In genomic region chr13:30880151-30880551, GRCh38 we compare ENCODE assay signal across 18 cellular contexts. TPM values are rescaled to one million over a fixed set of nuclear protein-coding genes. Genes with fewer than 3 reads are reported as not detected.
DNase-seq lines count a peak whose midpoint lies in the region; ATAC-seq, FAIRE-seq and TF ChIP-seq lines count a peak whose summit lies in the region.
"Had no signal": no experiment of that assay in that cellular context is flagged by ENCODE, and none has a peak within 500 bp of the region (broad histone marks: within the 10 kb centered on the region; RNA-seq: fewer than 3 reads in every experiment).

No MANE protein-coding gene starts in this region.

- H3K9me3 ChIP-seq in right cardiac atrium (ENCODE audit: control insufficient read depth, low read length) (no peaks in the 10 kb centered on the region), gastrocnemius medialis (no peaks in the 10 kb centered on the region)

- TF ChIP-seq CTCF in bronchial epithelial cell (IDR thresholded peaks at IDR 0.05; ENCODE audit: insufficient read depth, low read length, severe bottlenecking) (no peak), gastrocnemius medialis (IDR thresholded peaks at IDR 0.05 in 4 of 5, conservative IDR thresholded peaks at IDR 0.05 in 1 of 5) (no peak)

- H3K4me1 ChIP-seq in right cardiac atrium (ENCODE audit: control insufficient read depth, insufficient read depth, low read length) = no peaks in the 10 kb centered on the region
- no peaks in the 10 kb centered on the region for H3K4me1 ChIP-seq in gastrocnemius medialis
- H3K4me1 ChIP-seq: spleen had no signal

- no peak for TF ChIP-seq POLR2A in gastrocnemius medialis (IDR thresholded peaks at IDR 0.05)

- intact Hi-C loops in right cardiac atrium (cut with DNase I) (no loop called here), gastrocnemius medialis (cut with DNase I; ENCODE audit: low total_unique reads) (no loop called here)

- in situ Hi-C loops in gastrocnemius medialis (cut with MboI; ENCODE audit: low sequenced_read_pairs in 4 of 4) = no loop called here

- no peak overlapping the region for H3K4me3 ChIP-seq in bronchial epithelial cell (ENCODE audit: low read depth, low read length)
- H3K4me3 ChIP-seq in right cardiac atrium (ENCODE audit: low read length) = no peak overlapping the region
- H3K4me3 ChIP-seq in gastrocnemius medialis = no peak overlapping the region
- H3K4me3 ChIP-seq in H7 (ENCODE audit: insufficient read depth, low read depth, low read length) = no peak overlapping the region
- H3K4me3 ChIP-seq: spleen had no signal

- ATAC-seq in right cardiac atrium (peak; percentile 12 to 59), gastrocnemius medialis (peak; percentile 52 to 54), GM21786 (IDR thresholded peaks at IDR 0.05; ENCODE audit: unreplicated experiment) (no peak), HG03045 (IDR thresholded peaks at IDR 0.05; ENCODE audit: unreplicated experiment) (no peak)

- FAIRE-seq in bronchial epithelial cell (lab: Jason Lieb, UNC) = peak; percentile 55

- H3K27me3 ChIP-seq in bronchial epithelial cell (ENCODE audit: control insufficient read depth, insufficient read depth, low read length) (no peaks in the 10 kb centered on the region), right cardiac atrium (ENCODE audit: control insufficient read depth, insufficient read depth) (no peaks in the 10 kb centered on the region), gastrocnemius medialis (no peaks in the 10 kb centered on the region), H7 (ENCODE audit: control insufficient read depth, insufficient read depth, low read length) (no peaks in the 10 kb centered on the region)

- WGBS in right cardiac atrium = 81% methylated on average over 2 of the region's 2 CpGs

- peak overlapping the region; percentile 90 for H3K27ac ChIP-seq in right cardiac atrium (ENCODE audit: low read length)
- peak overlapping the region; percentile 59 to 63 (median 62) for H3K27ac ChIP-seq in gastrocnemius medialis
- H3K27ac ChIP-seq: spleen had no signal

- DNase-seq in AG20443 (ENCODE audit: low spot score) (peak; percentile 53), bronchial epithelial cell (ENCODE audit: low read depth) (no peak), right cardiac atrium (no peak), gastrocnemius medialis (no peak), DMS79 treated with DMSO at 0.1 percent for 48 hours (lab: John Stamatoyannopoulos, UW) (no peak), H7 (no peak)
- DNase-seq: activated T-cell treated with anti-CD3 and anti-CD28 coated beads, Interleukin-2, amount 50 U/mL, for 48 hours; DMS 273 treated with DMSO at 0.1 percent for 48 hours; head of caudate nucleus; left cardiac atrium; MM.1S; NK-92 treated with Interleukin-12 subunit alpha and Interleukin-12 subunit beta, amount 100 ng/mL, for 24 hours; SHP77; spleen; T1000 had no signal

- H3K36me3 ChIP-seq in bronchial epithelial cell (ENCODE audit: control insufficient read depth, insufficient read depth, low read length) (no peaks in the 10 kb centered on the region), gastrocnemius medialis (no peaks in the 10 kb centered on the region), H7 (replicated peaks; ENCODE audit: control insufficient read depth, insufficient read depth, low read length) (no peaks in the 10 kb centered on the region; the same call in 1 of the 2 replicates)
- H3K36me3 ChIP-seq: spleen had no signal

RNA-seq across cellular contexts. Expression of gene MEDAG, which starts 25.9 kb away (rescaled TPM):
- 0.53 TPM in 1 of 2 replicates, not detected in the other for total RNA-seq in bronchial epithelial cell
- total RNA-seq in right cardiac atrium = 10 to 100 TPM in 1 of 4 donors, 1 to 10 TPM in 3; 5.4 to 22.2 (median 8.5) TPM
- polyA plus RNA-seq in right cardiac atrium = 7.3 TPM
- total RNA-seq in gastrocnemius medialis = 10 to 100 TPM; 12.8 to 37.7 (median 23.3) TPM
- 1.8 and 1.9 TPM in 2 replicates for total RNA-seq in H7 (2014; rRNA removed; shearing (Covaris generic))
- total RNA-seq: neural crest cell had no signal

RNA-seq across cellular contexts. Expression of gene TEX26, which starts 52.3 kb away (rescaled TPM):
- total RNA-seq in bronchial epithelial cell (not detected in 2 replicates), right cardiac atrium (not detected), gastrocnemius medialis (not detected)
- polyA plus RNA-seq in right cardiac atrium = 0.27 TPM
- not detected in 2 replicates for total RNA-seq in H7 (2014; rRNA removed; shearing (Covaris generic))
- total RNA-seq: neural crest cell, spleen had no signal
- polyA plus RNA-seq: spleen had no signal

Comparison
In these comparisons a context has a peak if more than half of its experiments do, and no peak if none do; other contexts are left out.
1. ATAC-seq: peak in right cardiac atrium (2 of 2) and gastrocnemius medialis (2 of 2); none in GM21786 (single experiment) and HG03045 (single experiment).